Comparison of ENCODE assay signal across 15 cellular contexts in genomic region chr13:104315606-104316005, GRCh38.
DNase-seq lines count a peak whose midpoint lies in the region; ATAC-seq and TF ChIP-seq lines count a peak whose summit lies in the region.
"Had no signal": no experiment of that assay in that cellular context is flagged by ENCODE, and none has a peak within 500 bp of the region (broad histone marks: within the 10 kb centered on the region; RNA-seq: fewer than 3 reads in every experiment).

No MANE protein-coding gene starts in this region.

- H3K27me3 ChIP-seq in SJCRH30 (no peaks in the 10 kb centered on the region), fibroblast of lung (ENCODE audit: control insufficient read depth, insufficient read depth, low read length) (no peaks in the 10 kb centered on the region)
- H3K27me3 ChIP-seq: uterus had no signal

- H3K27ac ChIP-seq in SJCRH30 (peak overlapping the region; percentile 72), fibroblast of lung (ENCODE audit: insufficient read depth, low read length) (no peak overlapping the region)
- H3K27ac ChIP-seq: HL-60, uterus had no signal

- peaks cover 0 to 7% of the 10 kb centered on the region in 2 donors for H3K9me3 Mint-ChIP-seq in stimulated activated naive CD8-positive, alpha-beta T cell treated with anti-CD3 and anti-CD28 coated beads, Interleukin-15, amount 100 ng/mL, for 72 hours

- peak overlapping the region in 1 of 2 donors; percentile 77 for H3K27ac Mint-ChIP-seq in stimulated activated naive CD8-positive, alpha-beta T cell treated with anti-CD3 and anti-CD28 coated beads, Interleukin-15, amount 100 ng/mL, for 72 hours

- no peaks in the 10 kb centered on the region for H3K4me1 Mint-ChIP-seq in stimulated activated naive CD8-positive, alpha-beta T cell treated with anti-CD3 and anti-CD28 coated beads, Interleukin-15, amount 100 ng/mL, for 72 hours
- H3K4me1 Mint-ChIP-seq: naive B cell had no signal

- H3K36me3 ChIP-seq in SJCRH30 (no peaks in the 10 kb centered on the region), fibroblast of lung (ENCODE audit: control insufficient read depth, insufficient read depth, low read length) (no peaks in the 10 kb centered on the region)
- H3K36me3 ChIP-seq: uterus had no signal

- no peak overlapping the region for H3K4me3 Mint-ChIP-seq in stimulated activated naive CD8-positive, alpha-beta T cell treated with anti-CD3 and anti-CD28 coated beads, Interleukin-15, amount 100 ng/mL, for 72 hours
- H3K4me3 Mint-ChIP-seq: naive B cell had no signal

- no peak for TF ChIP-seq CTCF in fibroblast of lung (conservative IDR thresholded peaks at IDR 0.05 in 1 of 2, IDR thresholded peaks at IDR 0.05 in 1 of 2; ENCODE audit: low read depth in 1 of 2, low read length in 2 of 2)
- no peak for TF ChIP-seq CTCF in retinal pigment epithelial cell (conservative IDR thresholded peaks at IDR 0.05; ENCODE audit: low read depth, low read length)

- no peak overlapping the region for H2AFZ ChIP-seq in fibroblast of lung (ENCODE audit: low read length)

- DNase-seq in H4 (ENCODE audit: low spot score): peak; percentile 44
- peak; percentile 10 to 30 for DNase-seq in SJCRH30
- peak; percentile 85 to 99 for DNase-seq in fibroblast of lung (ENCODE audit: low read depth in 2 of 2)
- DNase-seq in retinal pigment epithelial cell (ENCODE audit: low read depth): peak; percentile 85
- DNase-seq in DMS53 (lab: John Stamatoyannopoulos, UW): no peak
- DNase-seq in stimulated activated naive CD8-positive, alpha-beta T cell treated with anti-CD3 and anti-CD28 coated beads, Interleukin-15, amount 100 ng/mL, for 72 hours: no peak
- DNase-seq: activated naive CD4-positive, alpha-beta T cell; COR-L47; naive B cell; NCI-H1417 treated with DMSO at 0.1 percent for 48 hours; small intestine; uterus had no signal

- H3K4me2 ChIP-seq in fibroblast of lung (ENCODE audit: extremely low read depth, insufficient read depth, low read length): no peak overlapping the region

- no peak overlapping the region for H3K9ac ChIP-seq in fibroblast of lung (ENCODE audit: insufficient read depth, low read length)

- H3K4me1 ChIP-seq in SJCRH30 (peaks cover 11% of the 10 kb centered on the region), fibroblast of lung (ENCODE audit: control insufficient read depth, extremely low read depth, insufficient read depth, low read length) (no peaks in the 10 kb centered on the region)
- H3K4me1 ChIP-seq: uterus had no signal

- H4K20me1 ChIP-seq in fibroblast of lung (ENCODE audit: control insufficient read depth, extremely low read depth, insufficient read depth, low read length): no peaks in the 10 kb centered on the region

- no peak overlapping the region for H3K4me3 ChIP-seq in SJCRH30
- no peak overlapping the region for H3K4me3 ChIP-seq in fibroblast of lung (replicated peaks in 1 of 4; ENCODE audit: control extremely low read depth in 1 of 4, insufficient read depth in 1 of 4, low read depth in 3 of 4, low read length in 4 of 4)
- no peak overlapping the region for H3K4me3 ChIP-seq in retinal pigment epithelial cell (ENCODE audit: low read length)
- H3K4me3 ChIP-seq: uterus had no signal

- H3K27me3 Mint-ChIP-seq in stimulated activated naive CD8-positive, alpha-beta T cell treated with anti-CD3 and anti-CD28 coated beads, Interleukin-15, amount 100 ng/mL, for 72 hours: no peaks in the 10 kb centered on the region
- H3K27me3 Mint-ChIP-seq: naive B cell had no signal

- H3K79me2 ChIP-seq in fibroblast of lung (ENCODE audit: control insufficient read depth, insufficient read depth, low read length): no peaks in the 10 kb centered on the region

- no peak for ATAC-seq in HG02798 (IDR thresholded peaks at IDR 0.05; ENCODE audit: poor library complexity, unreplicated experiment)
- ATAC-seq in GM18517 (IDR thresholded peaks at IDR 0.05; ENCODE audit: unreplicated experiment): no peak
- no peak for ATAC-seq in stimulated activated naive CD8-positive, alpha-beta T cell treated with anti-CD3 and anti-CD28 coated beads, Interleukin-15, amount 100 ng/mL, for 72 hours

- H3K9me3 ChIP-seq in SJCRH30 (replicated peaks): peaks cover 4% of the 10 kb centered on the region
- no peaks in the 10 kb centered on the region for H3K9me3 ChIP-seq in fibroblast of lung (ENCODE audit: control insufficient read depth, insufficient read depth, low read depth, low read length)
- H3K9me3 ChIP-seq: uterus had no signal

Comparison
In these comparisons a context has a peak if more than half of its experiments do, and no peak if none do; other contexts are left out.
1. DNase-seq: peak in H4 (single experiment), SJCRH30 (2 of 2), fibroblast of lung (2 of 2) and retinal pigment epithelial cell (single experiment); none in DMS53 (single experiment) and stimulated activated naive CD8-positive, alpha-beta T cell treated with anti-CD3 and anti-CD28 coated beads, Interleukin-15, amount 100 ng/mL, for 72 hours (0 of 2).